Comparison of ENCODE assay signal across 9 cellular contexts in genomic region chr22:19663286-19663815, GRCh38. TPM values are rescaled to one million over a fixed set of nuclear protein-coding genes. Genes with fewer than 3 reads are reported as not detected.
DNase-seq lines count a peak whose midpoint lies in the region; ATAC-seq, FAIRE-seq and TF ChIP-seq lines count a peak whose summit lies in the region.
"Had no signal": no experiment of that assay in that cellular context is flagged by ENCODE, and none has a peak within 500 bp of the region (broad histone marks: within the 10 kb centered on the region; RNA-seq: fewer than 3 reads in every experiment).

No MANE protein-coding gene starts in this region.

- no peak overlapping the region for H2AFZ ChIP-seq in neuronal stem cell (ENCODE audit: low read length)

- H3K9me3 ChIP-seq in neuronal stem cell (replicated peaks in 1 of 2; ENCODE audit: control insufficient read depth in 2 of 2, insufficient read depth in 1 of 2, low read depth in 1 of 2, low read length in 2 of 2) = no peaks in the 10 kb centered on the region
- H3K9me3 ChIP-seq: breast epithelium had no signal

- H3K9ac ChIP-seq in neuronal stem cell (ENCODE audit: low read depth, low read length, poor library complexity) = no peak overlapping the region

- TF ChIP-seq CTCF in bronchial epithelial cell (IDR thresholded peaks at IDR 0.05; ENCODE audit: insufficient read depth, low read length, severe bottlenecking) = no peak

- no peak for FAIRE-seq in bronchial epithelial cell (lab: Jason Lieb, UNC)

- no peak overlapping the region for H2AK5ac ChIP-seq in neuronal stem cell (ENCODE audit: low read depth, low read length)

- H3K79me1 ChIP-seq in neuronal stem cell (ENCODE audit: low read depth, low read length) = no peaks in the 10 kb centered on the region

- no peak overlapping the region for H4K91ac ChIP-seq in neuronal stem cell (ENCODE audit: low read depth, low read length, poor library complexity)

- no peak overlapping the region for H2BK5ac ChIP-seq in neuronal stem cell (ENCODE audit: low read length)

- H3K4me2 ChIP-seq in neuronal stem cell (ENCODE audit: insufficient read depth, low read length, poor library complexity, severe bottlenecking) = no peak overlapping the region

- H3K4me3 ChIP-seq in bronchial epithelial cell (ENCODE audit: low read depth, low read length) (no peak overlapping the region), neuronal stem cell (ENCODE audit: low read length in 2 of 2) (peak overlapping the region in 1 of 2 donors; percentile 66)

- no peak for ATAC-seq in GM21529 (IDR thresholded peaks at IDR 0.05; ENCODE audit: unreplicated experiment)

- peaks cover 4 to 5% of the 10 kb centered on the region in 2 donors for H3K4me1 ChIP-seq in neuronal stem cell (ENCODE audit: control insufficient read depth in 2 of 2, insufficient read depth in 1 of 2, low read depth in 1 of 2, low read length in 2 of 2)
- H3K4me1 ChIP-seq: breast epithelium had no signal

- no peak overlapping the region for H3K18ac ChIP-seq in neuronal stem cell (ENCODE audit: low read length)

- WGBS in neuronal stem cell (ENCODE audit: extremely low coverage in 2 of 2, insufficient read length in 2 of 2, insufficient replicate concordance in 1 of 2), 2 donors = no CpG with 5 or more reads among the region's 6 CpGs

- H3K27ac ChIP-seq in neuronal stem cell (replicated peaks; ENCODE audit: low read length) = no peak overlapping the region

- H2BK120ac ChIP-seq in neuronal stem cell (ENCODE audit: low read depth, low read length) = no peak overlapping the region

- no peak overlapping the region for H2BK15ac ChIP-seq in neuronal stem cell (ENCODE audit: low read length)

- H4K8ac ChIP-seq in neuronal stem cell (ENCODE audit: low read depth, low read length) = no peak overlapping the region

- H3K4ac ChIP-seq in neuronal stem cell (ENCODE audit: low read length) = no peak overlapping the region

- peak overlapping the region; percentile 56 for H3K23ac ChIP-seq in neuronal stem cell (ENCODE audit: low read depth, low read length, poor library complexity)

- no peak overlapping the region for H3K14ac ChIP-seq in neuronal stem cell (ENCODE audit: low read length)

- no peak overlapping the region for H2BK12ac ChIP-seq in neuronal stem cell (ENCODE audit: low read length)

- peak; percentile 19 for DNase-seq in DMS79 (lab: John Stamatoyannopoulos, UW)
- peak; percentile 35 for DNase-seq in NCI-H1694 treated with DMSO at 0.1 percent for 48 hours (lab: John Stamatoyannopoulos, UW)
- peak; percentile 30 for DNase-seq in bronchial epithelial cell (ENCODE audit: low read depth)
- no peak for DNase-seq in neuronal stem cell (ENCODE audit: low spot score)
- no peak for DNase-seq in activated CD4-positive, alpha-beta T cell treated with anti-CD3 and anti-CD28 coated beads for 4 hours
- no peak for DNase-seq in stimulated activated CD4-positive, alpha-beta T cell treated with anti-CD3 and anti-CD28 coated beads, Interleukin-12 subunit alpha, Interleukin-12 subunit beta, amount 100 ng/mL, for 4 hours
- DNase-seq in activated CD4-positive, alpha-beta T cell treated with anti-CD3 and anti-CD28 coated beads, Interleukin-2, amount 50 U/mL, for 48 hours = no peak

- no peaks in the 10 kb centered on the region for H3K36me3 ChIP-seq in bronchial epithelial cell (ENCODE audit: control insufficient read depth, insufficient read depth, low read length)
- no peaks in the 10 kb centered on the region for H3K36me3 ChIP-seq in neuronal stem cell (replicated peaks in 1 of 2; ENCODE audit: control insufficient read depth in 2 of 2, insufficient read depth in 2 of 2, low read length in 2 of 2)
- H3K36me3 ChIP-seq: breast epithelium had no signal

- H3K27me3 ChIP-seq in bronchial epithelial cell (ENCODE audit: control insufficient read depth, insufficient read depth, low read length) (no peaks in the 10 kb centered on the region), neuronal stem cell (ENCODE audit: control insufficient read depth in 3 of 3, insufficient read depth in 3 of 3, low read depth in 1 of 3, low read length in 3 of 3) (peaks cover 0 to 40% (median 0%) of the 10 kb centered on the region in 3 experiments)
- H3K27me3 ChIP-seq: breast epithelium had no signal

RNA-seq across cellular contexts. Expression of gene SEPTIN5, which starts 51.0 kb away (rescaled TPM):
- 5.8 and 18.3 TPM in 2 replicates for total RNA-seq in bronchial epithelial cell
- polyA plus RNA-seq in neuronal stem cell (2013, experiment 1 of 2) = 23.1 TPM
- 21.3 TPM for polyA plus RNA-seq in neuronal stem cell (2013, experiment 2 of 2)

RNA-seq across cellular contexts. Expression of gene GP1BB, which starts 60.0 kb away (rescaled TPM):
- total RNA-seq in bronchial epithelial cell = 0.90 TPM in 1 of 2 replicates, not detected in the other
- 2.5 TPM for polyA plus RNA-seq in neuronal stem cell (2013, experiment 1 of 2)
- 2.6 TPM for polyA plus RNA-seq in neuronal stem cell (2013, experiment 2 of 2)

Comparison
In these comparisons a context has a peak if more than half of its experiments do, and no peak if none do; other contexts are left out.
1. DNase-seq: peak in DMS79 (single experiment), NCI-H1694 treated with DMSO at 0.1 percent for 48 hours (single experiment) and bronchial epithelial cell (single experiment); none in neuronal stem cell (single experiment), activated CD4-positive, alpha-beta T cell treated with anti-CD3 and anti-CD28 coated beads for 4 hours (0 of 2), stimulated activated CD4-positive, alpha-beta T cell treated with anti-CD3 and anti-CD28 coated beads, Interleukin-12 subunit alpha, Interleukin-12 subunit beta, amount 100 ng/mL, for 4 hours (single experiment) and activated CD4-positive, alpha-beta T cell treated with anti-CD3 and anti-CD28 coated beads, Interleukin-2, amount 50 U/mL, for 48 hours (0 of 2).